Comparison of ENCODE assay signal across 8 cellular contexts in the genomic region with DNA sequence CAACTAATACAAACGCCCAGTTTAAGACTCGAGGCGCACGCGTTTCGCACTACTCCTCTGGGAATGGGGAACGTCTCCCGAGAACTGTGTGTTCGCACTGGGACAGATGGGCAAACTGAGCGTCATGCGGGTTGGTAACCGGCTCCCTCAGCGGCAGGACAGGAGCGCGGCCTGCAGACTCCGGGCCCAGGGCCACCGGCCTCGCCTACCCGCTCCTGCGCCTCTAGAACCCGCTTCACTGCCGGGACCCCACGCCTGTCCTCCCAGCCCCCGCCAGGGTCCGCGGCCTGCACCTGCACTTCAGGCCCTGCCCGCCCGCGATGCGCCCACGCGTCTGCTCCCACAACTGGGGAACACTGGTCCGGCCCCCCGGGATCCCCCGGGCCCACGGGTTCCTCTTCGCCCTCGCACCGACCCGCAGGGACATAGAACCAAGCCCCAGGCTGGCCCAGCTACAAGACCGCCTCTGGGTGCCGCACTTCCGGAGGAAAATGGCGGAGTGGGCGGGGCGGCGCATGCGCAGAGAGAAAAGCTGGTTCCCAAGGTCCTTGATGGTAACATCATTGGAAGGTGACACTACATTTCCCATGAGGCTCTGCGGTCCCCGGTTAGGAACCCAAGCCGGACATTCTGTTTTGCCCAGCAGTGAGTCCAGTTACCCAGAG. TPM values are rescaled to one million over a fixed set of nuclear protein-coding genes. Genes with fewer than 3 reads are reported as not detected.
A peak's percentile ranks its signal among the peaks of the same experiment; 100 is the strongest.
DNase-seq lines count a peak whose midpoint lies in the region; ATAC-seq and TF ChIP-seq lines count a peak whose summit lies in the region.
"Not testable (repeated sequence)": the region's sequence is repeated elsewhere in the genome, so short reads cannot be mapped to it uniquely, and the experiment has no call there.

Gene ZNF717 (minus strand): TSS at position 459 of the 665 bp plus-strand sequence. CDS start 2,187 bp downstream, outside the sequence.

- intact Hi-C loops in gastrocnemius medialis (cut with DNase I; ENCODE audit: low total_unique reads) = not testable (repeated sequence)

- peak within 1 kb of the TSS; percentile 75 for H3K4me3 ChIP-seq in LNCaP clone FGC (ENCODE audit: low read depth, low read length)
- peak within 1 kb of the TSS; percentile 73 to 76 for H3K4me3 ChIP-seq in duodenal mucosa (ENCODE audit: low read depth in 1 of 2, low read length in 2 of 2)
- peak within 1 kb of the TSS; percentile 61 to 96 (median 84) for H3K4me3 ChIP-seq in gastrocnemius medialis
- peak within 1 kb of the TSS; percentile 52 for H3K4me3 ChIP-seq in thymus (ENCODE audit: low read length)

- peak within 1 kb of the TSS; percentile 54 to 60 for H3K9ac ChIP-seq in duodenal mucosa (ENCODE audit: low read depth in 1 of 2, low read length in 2 of 2)

- not testable (repeated sequence) for H3K9me3 ChIP-seq in duodenal mucosa (ENCODE audit: control insufficient read depth in 1 of 2, low read length in 2 of 2); gastrocnemius medialis; thymus (ENCODE audit: control insufficient read depth)

- in situ Hi-C loops in gastrocnemius medialis (cut with MboI; ENCODE audit: low sequenced_read_pairs in 4 of 4) = not testable (repeated sequence)

- not testable (repeated sequence) for TF ChIP-seq CTCF in LNCaP clone FGC (IDR thresholded peaks at IDR 0.05; ENCODE audit: control insufficient read depth, extremely low read depth, insufficient read depth)
- peak in 2 of 5 experiments; percentile 11 to 19 for TF ChIP-seq CTCF in gastrocnemius medialis (IDR thresholded peaks at IDR 0.05 in 4 of 5, conservative IDR thresholded peaks at IDR 0.05 in 1 of 5)

- not testable (repeated sequence) for H3K27me3 ChIP-seq in duodenal mucosa (ENCODE audit: control insufficient read depth in 1 of 2, insufficient read depth in 2 of 2, low read length in 2 of 2); gastrocnemius medialis; thymus (ENCODE audit: control insufficient read depth, insufficient read depth)

- WGBS in thymus = 10% methylated on average over 51 of the region's 51 CpGs

- H3K36me3 ChIP-seq in duodenal mucosa (ENCODE audit: control insufficient read depth in 1 of 2, insufficient read depth in 2 of 2, low read length in 2 of 2) = peaks cover 0 to 10% of the 10 kb centered on the region in 2 donors
- H3K36me3 ChIP-seq in gastrocnemius medialis = peaks cover 0 to 16% of the 10 kb centered on the region in 2 donors
- H3K36me3 ChIP-seq in thymus (ENCODE audit: control insufficient read depth, insufficient read depth) = not testable (repeated sequence)

- peak; percentile 22 to 46 for TF ChIP-seq POLR2A in gastrocnemius medialis (IDR thresholded peaks at IDR 0.05)

- H3K27ac ChIP-seq in duodenal mucosa (ENCODE audit: low read depth, low read length) = peak within 1 kb of the TSS; percentile 56
- H3K27ac ChIP-seq in gastrocnemius medialis = peak within 1 kb of the TSS; percentile 83 to 96 (median 84)
- peak within 1 kb of the TSS; percentile 53 for H3K27ac ChIP-seq in thymus (ENCODE audit: low read depth)

- DNase-seq in GF-D8 (lab: John Stamatoyannopoulos, UW) (peak; percentile 62), LNCaP clone FGC (ENCODE audit: low read depth) (peak; percentile 73), SHP77 (lab: John Stamatoyannopoulos, UW) (peak; percentile 79 to 87), activated T-cell treated with anti-CD3 and anti-CD28 coated beads for 48 hours (ENCODE audit: low read depth) (peak; percentile 92), kidney tubule cell (ENCODE audit: low spot score) (peak; percentile 88), gastrocnemius medialis (peak; percentile 79 to 93)

- not testable (repeated sequence) for ATAC-seq in gastrocnemius medialis

- H3K4me1 ChIP-seq in duodenal mucosa (ENCODE audit: control insufficient read depth in 1 of 2, insufficient read depth in 2 of 2, low read length in 2 of 2); gastrocnemius medialis; thymus (ENCODE audit: control insufficient read depth, insufficient read depth, low read length): not testable (repeated sequence)

RNA-seq across cellular contexts. Expression of gene ZNF717, which starts in this region (rescaled TPM):
- 1 to 10 TPM; 2.0 to 4.3 (median 2.2) TPM for total RNA-seq in gastrocnemius medialis
- polyA plus RNA-seq in thymus = 12.1 TPM
